38 cellular contexts compared by ENCODE assay signal in genomic region chr11:116856423-116856822, GRCh38. TPM values are rescaled to one million over a fixed set of nuclear protein-coding genes. Genes with fewer than 3 reads are reported as not detected.
A peak's percentile ranks its signal among the peaks of the same experiment; 100 is the strongest.
DNase-seq lines count a peak whose midpoint lies in the region; ATAC-seq and TF ChIP-seq lines count a peak whose summit lies in the region.
"Had no signal": no experiment of that assay in that cellular context is flagged by ENCODE, and none has a peak within 500 bp of the region (broad histone marks: within the 10 kb centered on the region; RNA-seq: fewer than 3 reads in every experiment).

No MANE protein-coding gene starts in this region.

- no peak overlapping the region for H3K27ac ChIP-seq in SJCRH30
- no peak overlapping the region for H3K27ac ChIP-seq in testis
- H3K27ac ChIP-seq: pancreas, suprapubic skin, upper lobe of right lung had no signal

- TF ChIP-seq POLR2A in testis (IDR thresholded peaks at IDR 0.05), result no peak

- H3K27ac Mint-ChIP-seq in activated naive CD4-positive, alpha-beta T cell treated with anti-CD3 and anti-CD28 coated beads, Interleukin-2, amount 10 ng/mL, durations not matched to agents 7 days and 5 days, result peak overlapping the region; percentile 72
- H3K27ac Mint-ChIP-seq in T-cell (peak overlapping the region; percentile 96), nephron progenitor cell (peak overlapping the region; percentile 16)
- peak overlapping the region; percentile 54 for H3K27ac Mint-ChIP-seq in central memory CD8-positive, alpha-beta T cell (ENCODE audit: low read depth)
- H3K27ac Mint-ChIP-seq: activated B cell treated with CpG ODN at 0.5 μM for 24 hours; stimulated activated naive B cell treated with anti-CD40 and anti-IgM and Interleukin-4, amounts not matched to agents 10 μg/mL and 1 μg/mL and 100 μg/mL, for 72 hours had no signal

- CTCF ChIA-PET in activated naive CD4-positive, alpha-beta T cell treated with anti-CD3 and anti-CD28 coated beads, Interleukin-2, amount 10 ng/mL, durations not matched to agents 7 days and 5 days (lab: Charles Lee), result interaction anchor here (1.0 to 2.5 kb wide), 2 partner anchors 20 to 113 kb away, joined by 3 to 15 read pairs; no protein-coding TSS in a partner anchor
- CTCF ChIA-PET in T-cell (lab: Charles Lee), result interaction anchor here in 1 of 2 donors (1.4 kb wide), 1 partner anchor 21 kb away, joined by 4 read pairs; no protein-coding TSS in a partner anchor

- no peak for ATAC-seq in T-cell (replicated peaks in 1 of 4)
- no peak for ATAC-seq in central memory CD8-positive, alpha-beta T cell (replicated peaks; ENCODE audit: extremely low read depth, poor library complexity, severe bottlenecking)
- ATAC-seq: HCT116; left cardiac atrium; mucosa of descending colon; pancreas; stimulated activated naive B cell treated with anti-CD40 and anti-IgM and Interleukin-4, amounts not matched to agents 10 μg/mL and 1 μg/mL and 100 μg/mL, for 72 hours; upper lobe of right lung had no signal

- H3K4me3 Mint-ChIP-seq in activated naive CD4-positive, alpha-beta T cell treated with anti-CD3 and anti-CD28 coated beads, Interleukin-2, amount 10 ng/mL, durations not matched to agents 7 days and 5 days, result no peak overlapping the region
- H3K4me3 Mint-ChIP-seq in T-cell (peak overlapping the region in 1 of 3 donors; percentile 68), nephron progenitor cell (no peak overlapping the region)
- peak overlapping the region; percentile 23 for H3K4me3 Mint-ChIP-seq in central memory CD8-positive, alpha-beta T cell
- H3K4me3 Mint-ChIP-seq: activated B cell treated with CpG ODN at 0.5 μM for 24 hours; neural crest cell; stimulated activated naive B cell treated with anti-CD40 and anti-IgM and Interleukin-4, amounts not matched to agents 10 μg/mL and 1 μg/mL and 100 μg/mL, for 72 hours had no signal

- TF ChIP-seq CTCF in nephron progenitor cell (IDR thresholded peaks at IDR 0.05) (no peak), testis (IDR thresholded peaks at IDR 0.05) (no peak)

- WGBS in testis, 2 donors, result 81 to 90% methylated on average over 5 of the region's 5 CpGs

- no peaks in the 10 kb centered on the region for H3K9me3 Mint-ChIP-seq in activated naive CD4-positive, alpha-beta T cell treated with anti-CD3 and anti-CD28 coated beads, Interleukin-2, amount 10 ng/mL, durations not matched to agents 7 days and 5 days
- no peaks in the 10 kb centered on the region for H3K9me3 Mint-ChIP-seq in T-cell
- no peaks in the 10 kb centered on the region for H3K9me3 Mint-ChIP-seq in central memory CD8-positive, alpha-beta T cell
- H3K9me3 Mint-ChIP-seq in nephron progenitor cell, result no peaks in the 10 kb centered on the region
- H3K9me3 Mint-ChIP-seq: activated B cell treated with CpG ODN at 0.5 μM for 24 hours; neural crest cell; stimulated activated naive B cell treated with anti-CD40 and anti-IgM and Interleukin-4, amounts not matched to agents 10 μg/mL and 1 μg/mL and 100 μg/mL, for 72 hours had no signal

- H3K4me3 ChIP-seq in SJCRH30 (no peak overlapping the region), testis (no peak overlapping the region)
- H3K4me3 ChIP-seq: mucosa of descending colon, pancreas, Peyer's patch, suprapubic skin, upper lobe of right lung had no signal

- peaks cover 54% of the 10 kb centered on the region for H3K4me1 Mint-ChIP-seq in activated naive CD4-positive, alpha-beta T cell treated with anti-CD3 and anti-CD28 coated beads, Interleukin-2, amount 10 ng/mL, durations not matched to agents 7 days and 5 days
- H3K4me1 Mint-ChIP-seq in T-cell (peaks cover 57 to 61% (median 60%) of the 10 kb centered on the region in 3 donors), nephron progenitor cell (peaks cover 21% of the 10 kb centered on the region)
- H3K4me1 Mint-ChIP-seq in central memory CD8-positive, alpha-beta T cell, result peaks cover 54% of the 10 kb centered on the region
- H3K4me1 Mint-ChIP-seq: neural crest cell had no signal

- intact Hi-C loops in testis (cut with DNase I; ENCODE audit: low total_unique reads), result no loop called here

- H3K27me3 ChIP-seq in SJCRH30 (no peaks in the 10 kb centered on the region), testis (no peaks in the 10 kb centered on the region)
- H3K27me3 ChIP-seq: pancreas, Peyer's patch, suprapubic skin, upper lobe of right lung had no signal

- H3K9me3 ChIP-seq in SJCRH30 (replicated peaks) (no peaks in the 10 kb centered on the region), testis (no peaks in the 10 kb centered on the region)
- H3K9me3 ChIP-seq: mucosa of descending colon, pancreas, Peyer's patch, suprapubic skin, upper lobe of right lung had no signal

- no peak for DNase-seq in activated naive CD4-positive, alpha-beta T cell treated with anti-CD3 and anti-CD28 coated beads, Interleukin-2, amount 10 ng/mL, durations not matched to agents 7 days and 5 days
- DNase-seq in activated naive CD4-positive, alpha-beta T cell treated with anti-CD3 and anti-CD28 coated beads, Interleukin-2, amount 50 U/mL, for 16 hours, result no peak
- DNase-seq in T-cell (no peak), nephron progenitor cell (no peak), SJCRH30 (no peak), testis (no peak), NCI-H1092 (lab: John Stamatoyannopoulos, UW) (no peak)
- DNase-seq in central memory CD8-positive, alpha-beta T cell (ENCODE audit: low spot score in 2 of 2), result no peak
- DNase-seq: activated B cell treated with CpG ODN at 0.5 μM for 24 hours; activated CD4-positive, alpha-beta T cell treated with anti-CD3 and anti-CD28 coated beads, Interleukin-2, amount 50 U/mL, for 4 hours; activated gamma-delta T cell treated with Interleukin-2 at 50 U/mL for 16 hours; activated T-cell treated with anti-CD3 and anti-CD28 coated beads for 4 hours; amygdala; Calu3; DMS79 treated with DMSO at 0.1 percent for 48 hours; effector CD8-positive, alpha-beta T cell; GDM1; hypothalamus; Karpas-422; left cardiac atrium; mucosa of descending colon; NCI-H1417 treated with DMSO at 0.1 percent for 48 hours; NCI-H2081; NCI-H226; pancreas; Peyer's patch; SHP77; stimulated activated naive B cell treated with anti-CD40 and anti-IgM and Interleukin-4, amounts not matched to agents 10 μg/mL and 1 μg/mL and 100 μg/mL, for 72 hours; upper lobe of right lung had no signal

- H3K4me1 ChIP-seq in SJCRH30, result no peaks in the 10 kb centered on the region
- no peaks in the 10 kb centered on the region for H3K4me1 ChIP-seq in testis

- H3K36me3 ChIP-seq in SJCRH30, result peaks cover 3% of the 10 kb centered on the region; the same call in 1 of the 2 replicates
- no peaks in the 10 kb centered on the region for H3K36me3 ChIP-seq in testis (ENCODE audit: low read depth, missing control alignments)

- peaks cover 67% of the 10 kb centered on the region for H3K36me3 Mint-ChIP-seq in activated naive CD4-positive, alpha-beta T cell treated with anti-CD3 and anti-CD28 coated beads, Interleukin-2, amount 10 ng/mL, durations not matched to agents 7 days and 5 days
- H3K36me3 Mint-ChIP-seq in T-cell, result peaks cover 51% of the 10 kb centered on the region
- peaks cover 39% of the 10 kb centered on the region for H3K36me3 Mint-ChIP-seq in central memory CD8-positive, alpha-beta T cell (ENCODE audit: insufficient read depth)
- peaks cover 75% of the 10 kb centered on the region for H3K36me3 Mint-ChIP-seq in nephron progenitor cell (ENCODE audit: low read depth)

- H3K27me3 Mint-ChIP-seq in activated naive CD4-positive, alpha-beta T cell treated with anti-CD3 and anti-CD28 coated beads, Interleukin-2, amount 10 ng/mL, durations not matched to agents 7 days and 5 days, result no peaks in the 10 kb centered on the region
- H3K27me3 Mint-ChIP-seq in T-cell (no peaks in the 10 kb centered on the region), nephron progenitor cell (ENCODE audit: low read depth, poor library complexity) (no peaks in the 10 kb centered on the region)
- no peaks in the 10 kb centered on the region for H3K27me3 Mint-ChIP-seq in central memory CD8-positive, alpha-beta T cell
- H3K27me3 Mint-ChIP-seq: activated B cell treated with CpG ODN at 0.5 μM for 24 hours; stimulated activated naive B cell treated with anti-CD40 and anti-IgM and Interleukin-4, amounts not matched to agents 10 μg/mL and 1 μg/mL and 100 μg/mL, for 72 hours had no signal

- POLR2A ChIA-PET in T-cell (lab: Charles Lee), result interaction anchor here (0.5 to 0.9 kb wide), 4 partner anchors 20 to 1148 kb away, joined by 3 to 5 read pairs (median 3); no protein-coding TSS in a partner anchor

RNA-seq across cellular contexts. Expression of gene APOA1, which starts 19.0 kb away (rescaled TPM):
- 1 to 10 TPM in 4 of 5 donors, not detected in 1; 1.1 to 5.4 (median 4.2) TPM for total RNA-seq in T-cell
- not detected in 2 replicates for total RNA-seq in SJCRH30 (2014; rRNA removed; shearing (Covaris generic))
- total RNA-seq in testis, result 1,000 to 10,000 TPM; 2,156 to 2,741 TPM
- 617 TPM for polyA plus RNA-seq in testis (ENCODE audit: insufficient read depth, low read depth, low replicate concordance)
- total RNA-seq: Calu3, epithelial cell of proximal tubule, glomerular endothelial cell had no signal
- polyA plus RNA-seq: BJ had no signal

RNA-seq across cellular contexts. Expression of gene APOC3, which starts 26.7 kb away (rescaled TPM):
- total RNA-seq in T-cell (1 to 10 TPM in 3 of 5 donors, not detected in 2; 3.3 to 4.1 (median 3.7) TPM), testis (under 1 TPM in 1 of 2 donors, not detected in 1; 0.81 TPM)
- total RNA-seq in SJCRH30 (2014; rRNA removed; shearing (Covaris generic)), result not detected in 2 replicates
- 4.0 TPM for polyA plus RNA-seq in testis (ENCODE audit: insufficient read depth, low read depth, low replicate concordance)
- total RNA-seq: activated B cell treated with CpG ODN at 0.5 μM for 24 hours, Calu3, epithelial cell of proximal tubule, glomerular endothelial cell, left cardiac atrium, lung microvascular endothelial cell, neural crest cell, renal cortical epithelial cell, skeletal muscle tissue, upper lobe of right lung had no signal
- polyA plus RNA-seq: BJ had no signal

RNA-seq across cellular contexts. Expression of gene APOA4, which starts 33.3 kb away (rescaled TPM):
- total RNA-seq in T-cell (not detected), testis (not detected)
- not detected in 2 replicates for total RNA-seq in SJCRH30 (2014; rRNA removed; shearing (Covaris generic))
- not detected for polyA plus RNA-seq in testis (ENCODE audit: insufficient read depth, low read depth, low replicate concordance)
- total RNA-seq: activated B cell treated with CpG ODN at 0.5 μM for 24 hours, Calu3, epithelial cell of proximal tubule, glomerular endothelial cell, left cardiac atrium, lung microvascular endothelial cell, mucosa of descending colon, neural crest cell, pancreas, renal cortical epithelial cell, upper lobe of right lung had no signal
- polyA plus RNA-seq: BJ had no signal

Comparison
In these comparisons a context has a peak if more than half of its experiments do, and no peak if none do; other contexts are left out.
1. H3K27ac Mint-ChIP-seq: peak in every context shown above with its lines; median percentile 96 in T-cell; 72 in activated naive CD4-positive, alpha-beta T cell treated with anti-CD3 and anti-CD28 coated beads, Interleukin-2, amount 10 ng/mL, durations not matched to agents 7 days and 5 days; 54 in central memory CD8-positive, alpha-beta T cell; 16 in nephron progenitor cell.
2. RNA of gene APOA1, which starts 19.0 kb away (total RNA-seq): 2,156 to 2,741 TPM in testis; 1.1 to 5.4 TPM in T-cell and not detected in SJCRH30; every median in the first group is over 100 times any median in the second.